In genomic region chr11:34667810-34668582, GRCh38 we compare ENCODE assay signal across 19 cellular contexts. TPM values are rescaled to one million over a fixed set of nuclear protein-coding genes. Genes with fewer than 3 reads are reported as not detected.
DNase-seq lines count a peak whose midpoint lies in the region; ATAC-seq, FAIRE-seq and TF ChIP-seq lines count a peak whose summit lies in the region.
"Had no signal": no experiment of that assay in that cellular context is flagged by ENCODE, and none has a peak within 500 bp of the region (broad histone marks: within the 10 kb centered on the region; RNA-seq: fewer than 3 reads in every experiment).

No MANE protein-coding gene starts in this region.

- ATAC-seq in Panc1 (peak; percentile 42; the same call in 1 of the 2 replicates), HepG2 (peak; percentile 91), HG03135 (IDR thresholded peaks at IDR 0.05; ENCODE audit: unreplicated experiment) (no peak), GM21619 (IDR thresholded peaks at IDR 0.05; ENCODE audit: unreplicated experiment) (no peak)
- ATAC-seq: activated CD4-positive, alpha-beta T cell treated with anti-CD3 and anti-CD28 coated beads for 36 hours; activated T-cell treated with anti-CD3 and anti-CD28 coated beads, Interleukin-2, amount 50 U/mL, for 4 hours; heart left ventricle; T-helper 17 cell had no signal

- CTCF ChIA-PET in Calu3 (lab: Charles Lee) (no interaction called here), Panc1 (lab: Charles Lee) (no interaction called here), HepG2 (lab: Yijun Ruan, JAX; ENCODE audit: low intra/inter-chr PET ratio, low total read pairs) (no interaction called here)

- H3K4me3 Mint-ChIP-seq in Calu3 (ENCODE audit: low read depth, unreplicated experiment) = no peak overlapping the region
- H3K4me3 Mint-ChIP-seq: activated CD4-positive, alpha-beta T cell treated with anti-CD3 and anti-CD28 coated beads for 36 hours; activated T-cell treated with anti-CD3 and anti-CD28 coated beads, Interleukin-2, amount 50 U/mL, for 4 hours; T-helper 17 cell had no signal

- peaks cover 39% of the 10 kb centered on the region for H3K36me3 Mint-ChIP-seq in Calu3 (ENCODE audit: insufficient read depth, unreplicated experiment)

- no peak overlapping the region for H2AFZ ChIP-seq in HepG2 (ENCODE audit: low read length)

- intact Hi-C loops in Calu3 (cut with micrococcal nuclease; ENCODE audit: unreplicated experiment) (no loop called here), Panc1 (cut with micrococcal nuclease; ENCODE audit: unreplicated experiment) (no loop called here), HepG2 (cut with micrococcal nuclease; ENCODE audit: unreplicated experiment) (no loop called here), stomach (cut with DNase I; ENCODE audit: low total_unique reads) (no loop called here)

- in situ Hi-C loops in Panc1 (cut with HindIII; ENCODE audit: low pct_unique_long_range_greater_than_20kb, low sequenced_read_pairs) = no loop called here
- in situ Hi-C loops in HepG2 (cut with HindIII; ENCODE audit: extremely low pct_ligation_motif_present, low pct_unique_long_range_greater_than_20kb) = loop anchor here (10.0 kb wide), 1 partner anchor 117 kb away; no protein-coding TSS in a partner anchor

- no peaks in the 10 kb centered on the region for H3K9me3 ChIP-seq in Panc1 (ENCODE audit: control insufficient read depth, insufficient read depth, low read depth, low read length)
- H3K9me3 ChIP-seq in HepG2 (ENCODE audit: low read length) = no peaks in the 10 kb centered on the region
- no peaks in the 10 kb centered on the region for H3K9me3 ChIP-seq in stomach
- H3K9me3 ChIP-seq: BE2C, esophagus muscularis mucosa, heart left ventricle, thoracic aorta had no signal

- WGBS in HepG2 (ENCODE audit: low lambda C conversion rate) = 47% methylated on average over 4 of the region's 4 CpGs
- 53 to 62% (median 60%) methylated on average over 4 of the region's 4 CpGs for WGBS in stomach, 5 donors

- H3K27me3 Mint-ChIP-seq in Calu3 (ENCODE audit: unreplicated experiment) = no peaks in the 10 kb centered on the region

- H3K79me2 ChIP-seq in HepG2 (ENCODE audit: insufficient read depth, low read length) = no peaks in the 10 kb centered on the region

- no peak overlapping the region; the same call in 1 of the 2 replicates for H3K9ac ChIP-seq in HepG2 (ENCODE audit: insufficient read depth, low read depth, low read length)

- H3K36me3 ChIP-seq in Panc1 (ENCODE audit: control insufficient read depth, insufficient read depth, low read length) (no peaks in the 10 kb centered on the region), HepG2 (replicated peaks in 1 of 2; ENCODE audit: control insufficient read depth in 1 of 2, insufficient read depth in 2 of 2, low read length in 2 of 2) (no peaks in the 10 kb centered on the region), stomach (no peaks in the 10 kb centered on the region)
- H3K36me3 ChIP-seq: BE2C, esophagus muscularis mucosa, heart left ventricle, thoracic aorta had no signal

- no peaks in the 10 kb centered on the region for H4K20me1 ChIP-seq in HepG2 (ENCODE audit: insufficient read depth, low read length)

- H3K4me2 ChIP-seq in HepG2 (ENCODE audit: low read depth, low read length) = peak overlapping the region; percentile 53

- H3K27me3 ChIP-seq in Panc1 (ENCODE audit: control insufficient read depth, insufficient read depth, low read length) (no peaks in the 10 kb centered on the region), HepG2 (ENCODE audit: control insufficient read depth in 1 of 2, insufficient read depth in 2 of 2, low read length in 2 of 2) (no peaks in the 10 kb centered on the region), stomach (no peaks in the 10 kb centered on the region)
- H3K27me3 ChIP-seq: BE2C, heart left ventricle had no signal

- no peaks in the 10 kb centered on the region for H3K9me3 Mint-ChIP-seq in Calu3 (ENCODE audit: low read depth, unreplicated experiment)
- H3K9me3 Mint-ChIP-seq: activated T-cell treated with anti-CD3 and anti-CD28 coated beads, Interleukin-2, amount 50 U/mL, for 4 hours had no signal

- POLR2A ChIA-PET in Panc1 (lab: Charles Lee) (no interaction called here), HepG2 (lab: Yijun Ruan, JAX) (interaction anchor here (1.0 to 2.1 kb wide), 2 partner anchors 13 to 67 kb away, joined by 3 to 14 read pairs; no protein-coding TSS in a partner anchor)

- peaks cover 37% of the 10 kb centered on the region for H3K4me1 Mint-ChIP-seq in Calu3 (ENCODE audit: low read depth, unreplicated experiment)
- H3K4me1 Mint-ChIP-seq: activated CD4-positive, alpha-beta T cell treated with anti-CD3 and anti-CD28 coated beads for 36 hours; T-helper 17 cell had no signal

- H3K27ac ChIP-seq in Panc1 (ENCODE audit: low read length) = no peak overlapping the region
- H3K27ac ChIP-seq in HepG2 (ENCODE audit: extremely low read length, insufficient read depth, low read length) = peak overlapping the region; percentile 56
- H3K27ac ChIP-seq in stomach = no peak overlapping the region
- H3K27ac ChIP-seq: esophagus muscularis mucosa, heart left ventricle, thoracic aorta had no signal

- BruUV-seq in Calu3 (replicated peaks; lab: Mats Ljungman, UMichigan) = no TSS peak
- no TSS peak for BruUV-seq in Panc1 (replicated peaks; lab: Mats Ljungman, UMichigan)
- BruUV-seq in HepG2 (replicated peaks; lab: Mats Ljungman, UMichigan) = no TSS peak

- TF ChIP-seq RAD21 in HepG2 (CRISPR knock-in tag; IDR thresholded peaks at IDR 0.05) = no peak

- no peak overlapping the region for H3K4me3 ChIP-seq in Panc1 (ENCODE audit: low read depth in 2 of 2, low read length in 2 of 2)
- H3K4me3 ChIP-seq in HepG2 (replicated peaks in 1 of 3; ENCODE audit: insufficient read depth in 1 of 3, low read depth in 2 of 3, low read length in 3 of 3) = no peak overlapping the region; a peak in 1 of 6 replicates
- no peak overlapping the region for H3K4me3 ChIP-seq in stomach
- H3K4me3 ChIP-seq: esophagus muscularis mucosa, heart left ventricle, thoracic aorta had no signal

- TF ChIP-seq CTCF in Calu3 (IDR thresholded peaks at IDR 0.05; ENCODE audit: unreplicated experiment) (no peak), Panc1 (IDR thresholded peaks at IDR 0.05) (no peak), HepG2 (CRISPR knock-in tag; IDR thresholded peaks at IDR 0.05) (no peak; the same call in 1 of the 2 replicates), stomach (IDR thresholded peaks at IDR 0.05) (no peak)

- FAIRE-seq in HepG2 (lab: Jason Lieb, UNC) = peak; percentile 87

- TF ChIP-seq POLR2A in HepG2 (IDR thresholded peaks at IDR 0.05; ENCODE audit: insufficient read depth in 1 of 2, low read depth in 2 of 2, low read length in 2 of 2) (no peak), stomach (IDR thresholded peaks at IDR 0.05) (no peak)

- TF ChIP-seq EP300 in HepG2 (IDR thresholded peaks at IDR 0.05; ENCODE audit: low read depth in 2 of 2, low read length in 2 of 2) = peak in 1 of 2 experiments; percentile 96; a peak in 2 of 4 replicates
- TF ChIP-seq EP300 in HepG2 (CRISPR knock-in tag; IDR thresholded peaks at IDR 0.05; ENCODE audit: borderline replicate concordance) = peak; percentile 94
- no peak for TF ChIP-seq EP300 in stomach (IDR thresholded peaks at IDR 0.05)

- no peak for DNase-seq in Calu3
- peak; percentile 98 for DNase-seq in NCI-H146 (lab: John Stamatoyannopoulos, UW)
- no peak for DNase-seq in Panc1 (ENCODE audit: low read depth, low spot score)
- peak; percentile 96 for DNase-seq in HepG2 (ENCODE audit: low spot score)
- DNase-seq in kidney glomerular epithelial cell (lab: John Stamatoyannopoulos, UW) = no peak
- DNase-seq in stomach = no peak
- DNase-seq: activated CD4-positive, alpha-beta T cell treated with anti-CD3 and anti-CD28 coated beads for 36 hours; activated T-cell treated with anti-CD3 and anti-CD28 coated beads, Interleukin-2, amount 50 U/mL, for 4 hours; BE2C; DND-41; heart left ventricle; NCI-H2227 treated with DMSO at 0.1 percent for 48 hours; T-helper 17 cell had no signal

- peak overlapping the region; percentile 32 for H3K27ac Mint-ChIP-seq in Calu3 (ENCODE audit: unreplicated experiment)
- H3K27ac Mint-ChIP-seq: activated CD4-positive, alpha-beta T cell treated with anti-CD3 and anti-CD28 coated beads for 36 hours; T-helper 17 cell had no signal

- H3K4me1 ChIP-seq in Panc1 (ENCODE audit: control insufficient read depth, insufficient read depth, low read length) = no peaks in the 10 kb centered on the region
- H3K4me1 ChIP-seq in HepG2 (ENCODE audit: insufficient read depth, low read length) = peaks cover 85% of the 10 kb centered on the region
- no peaks in the 10 kb centered on the region for H3K4me1 ChIP-seq in stomach
- H3K4me1 ChIP-seq: BE2C, esophagus muscularis mucosa, heart left ventricle had no signal

TF ChIP-seq in HepG2, 621 proteins besides CTCF, POLR2A, EP300 and RAD21 (continues in another document):
- 0 out of 2 replicates have a peak, but pooled peaks have one; percentile 49 for TF ChIP-seq ZNF556 (CRISPR knock-in tag; IDR thresholded peaks at IDR 0.05; ENCODE audit: borderline replicate concordance)

RNA-seq across cellular contexts. Expression of gene EHF, which starts 47.1 kb away (rescaled TPM):
- total RNA-seq in Calu3 (2022) (286 and 299 TPM in 2 replicates), Panc1 (2021; ENCODE audit: unreplicated experiment) (0.51 TPM), HepG2 (2016; rRNA removed; fragmentation: Illumina TruSeq; extraction: Trizol) (0.24 and 0.46 TPM in 2 replicates), stomach (100 to 1,000 TPM in 3 of 5 donors, 10 to 100 TPM in 2; 36.2 to 142 (median 113) TPM)
- polyA plus RNA-seq in Panc1 (2012; ENCODE audit: insufficient read length) = 0.17 TPM
- total RNA-seq in HepG2 (2016; cell fraction: cytosol; rRNA removed; fragmentation: Illumina TruSeq; extraction: Trizol; ENCODE audit: low read depth) = not detected in 2 replicates
- 0.19 and 0.65 TPM in 2 replicates for total RNA-seq in HepG2 (2016; cell fraction: insoluble cytoplasmic fraction; rRNA removed; fragmentation: Illumina TruSeq; extraction: Trizol)
- 0.09 and 0.24 TPM in 2 replicates for total RNA-seq in HepG2 (2016; cell fraction: membrane; rRNA removed; fragmentation: Illumina TruSeq; extraction: Trizol)
- total RNA-seq in HepG2 (2016; cell fraction: nucleus; rRNA removed; fragmentation: Illumina TruSeq; extraction: Trizol) = 0.22 and 0.28 TPM in 2 replicates
- polyA plus RNA-seq in HepG2 (2011; rRNA removed) (0.04 TPM in 1 of 2 replicates, not detected in the other), stomach (10 to 100 TPM; 15.5 to 22.8 (median 19.4) TPM)
- 0.08 TPM in 1 of 2 replicates, not detected in the other for polyA plus RNA-seq in HepG2 (2011; cell fraction: cytosol; rRNA removed)
- 0.07 TPM in 1 of 2 replicates, not detected in the other for polyA plus RNA-seq in HepG2 (2011; cell fraction: nucleus; rRNA removed)
- not detected in 2 replicates for polyA plus RNA-seq in HepG2 (2012)
- polyA plus RNA-seq in HepG2 (2016; cell fraction: cytosol; fragmentation: Illumina TruSeq; extraction: Trizol; ENCODE audit: low read depth) = 0.06 and 0.17 TPM in 2 replicates
- 0.13 and 0.40 TPM in 2 replicates for polyA plus RNA-seq in HepG2 (2016; cell fraction: insoluble cytoplasmic fraction; fragmentation: Illumina TruSeq; extraction: Trizol; ENCODE audit: low read depth)
- 0.13 TPM in 1 of 2 replicates, not detected in the other for polyA plus RNA-seq in HepG2 (2016; cell fraction: membrane; fragmentation: Illumina TruSeq; extraction: Trizol; ENCODE audit: low read depth)
- 0.28 and 0.30 TPM in 2 replicates for polyA plus RNA-seq in HepG2 (2016; cell fraction: nucleus; fragmentation: Illumina TruSeq; extraction: Trizol; ENCODE audit: insufficient read depth, low read depth)
- polyA minus RNA-seq in HepG2 (2011; rRNA and poly(A)+ RNA removed; ENCODE audit: low replicate concordance) = 0.06 and 0.65 TPM in 2 replicates
- not detected in 2 replicates for polyA minus RNA-seq in HepG2 (2011; cell fraction: cytosol; rRNA and poly(A)+ RNA removed)
- polyA minus RNA-seq in HepG2 (2011; cell fraction: nucleus; rRNA and poly(A)+ RNA removed) = 0.25 and 0.39 TPM in 2 replicates
- total RNA-seq: chondrocyte, posterior vena cava had no signal

Comparison
In these comparisons a context has a peak if more than half of its experiments do, and no peak if none do; other contexts are left out.
1. DNase-seq: peak in NCI-H146 (single experiment) and HepG2 (single experiment); none in Calu3 (single experiment), Panc1 (single experiment), kidney glomerular epithelial cell (single experiment) and stomach (single experiment).
2. ATAC-seq: peak in Panc1 (single experiment) and HepG2 (single experiment); none in HG03135 (single experiment) and GM21619 (single experiment).
3. RNA of gene EHF, which starts 47.1 kb away (total RNA-seq): 286 to 299 TPM in Calu3 and 36.2 to 142 TPM in stomach; 0.51 TPM in Panc1 (single experiment) and 0.09 to 0.65 TPM in HepG2; every median in the first group is over 10 times any median in the second.